In the genomic region with DNA sequence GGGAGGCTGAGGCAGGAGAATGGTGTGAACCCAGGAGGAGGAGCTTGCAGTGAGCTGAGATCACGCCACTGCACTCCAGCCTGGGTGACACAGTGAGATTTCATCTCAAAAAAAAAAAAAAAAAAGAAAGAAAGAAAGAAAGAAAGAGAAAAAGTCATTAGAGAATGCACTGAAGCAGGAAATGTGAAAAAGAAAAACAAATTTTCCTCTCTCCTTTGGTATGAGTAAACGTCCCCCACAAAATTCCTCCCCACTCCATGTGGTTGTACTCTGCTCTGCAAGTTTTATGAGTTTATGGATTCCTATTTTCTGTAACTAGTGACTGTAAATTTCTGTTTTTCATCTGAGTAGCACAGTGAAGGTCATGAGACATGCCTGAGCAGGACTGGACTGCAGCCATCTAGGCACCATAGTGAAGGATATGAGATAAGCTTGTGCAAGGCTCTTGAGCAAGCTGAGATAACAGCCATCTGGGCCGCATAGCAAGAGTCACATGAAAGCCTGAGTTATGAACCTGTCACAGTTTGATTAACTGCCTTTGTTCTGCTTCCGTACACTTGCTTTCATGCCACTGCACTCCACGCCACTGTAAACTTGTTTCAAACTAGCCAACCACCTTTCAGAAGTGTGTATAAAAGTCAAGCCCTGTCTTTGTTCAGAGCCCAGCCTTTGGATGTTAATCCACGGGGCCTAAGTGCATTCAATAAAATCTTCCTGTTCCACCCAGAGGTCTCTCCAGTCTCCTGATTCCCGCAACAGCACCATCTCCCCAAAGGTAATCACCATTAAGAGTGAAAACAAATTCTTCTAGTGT, we compare ENCODE assay signal across 1 cellular context.
TF ChIP-seq lines count a peak whose summit lies in the region.

No MANE protein-coding gene starts in this region.

TF ChIP-seq in HepG2, 621 proteins besides CTCF, POLR2A, EP300 and RAD21 (continued from another document and continues in another):
- TF ChIP-seq CEBPG (CRISPR knock-in tag; IDR thresholded peaks at IDR 0.05) (peak; percentile 53), ZNF615 (CRISPR knock-in tag; IDR thresholded peaks at IDR 0.05; ENCODE audit: borderline replicate concordance) (no peak), SALL1 (CRISPR knock-in tag; IDR thresholded peaks at IDR 0.05) (peak; percentile 39; the same call in 1 of the 2 replicates), SOX13 (IDR thresholded peaks at IDR 0.05) (peak; percentile 88), SOX13 (CRISPR knock-in tag; conservative IDR thresholded peaks at IDR 0.05 in 1 of 2, IDR thresholded peaks at IDR 0.05 in 1 of 2) (peak in 1 of 2 experiments; percentile 96; a peak in 2 of 4 replicates), GATAD2A (CRISPR knock-in tag; IDR thresholded peaks at IDR 0.05) (no peak), CREM (IDR thresholded peaks at IDR 0.05) (peak; percentile 33; the same call in 1 of the 2 replicates), CREM (CRISPR knock-in tag; IDR thresholded peaks at IDR 0.05) (no peak), MEIS2 (CRISPR knock-in tag; IDR thresholded peaks at IDR 0.05) (peak; percentile 92; the same call in 1 of the 2 replicates), ZNF614 (CRISPR knock-in tag; IDR thresholded peaks at IDR 0.05; ENCODE audit: borderline replicate concordance) (peak; percentile 33; the same call in 1 of the 2 replicates), ISX (CRISPR knock-in tag; conservative IDR thresholded peaks at IDR 0.05) (no peak), FOXA1 (IDR thresholded peaks at IDR 0.05) (no peak), FOXA1 (CRISPR knock-in tag; IDR thresholded peaks at IDR 0.05) (peak; percentile 54), RFX3 (CRISPR knock-in tag; IDR thresholded peaks at IDR 0.05) (no peak), SSRP1 (CRISPR knock-in tag; IDR thresholded peaks at IDR 0.05) (no peak), HOXA3 (CRISPR knock-in tag; IDR thresholded peaks at IDR 0.05) (0 out of 2 replicates have a peak, but pooled peaks have one; percentile 26), SAFB2 (CRISPR knock-in tag; IDR thresholded peaks at IDR 0.05; ENCODE audit: borderline replicate concordance, low read depth) (no peak), ZNF143 (CRISPR knock-in tag; IDR thresholded peaks at IDR 0.05) (no peak), HOXD1 (CRISPR knock-in tag; IDR thresholded peaks at IDR 0.05) (peak; percentile 99), SETDB1 (CRISPR knock-in tag; IDR thresholded peaks at IDR 0.05; ENCODE audit: borderline replicate concordance) (peak; percentile 98), MATR3 (CRISPR knock-in tag; IDR thresholded peaks at IDR 0.05) (no peak), ISL2 (CRISPR knock-in tag; IDR thresholded peaks at IDR 0.05) (peak; percentile 68; the same call in 1 of the 2 replicates), CBFB (CRISPR knock-in tag; IDR thresholded peaks at IDR 0.05) (no peak), CEBPB (IDR thresholded peaks at IDR 0.05; ENCODE audit: borderline replicate concordance, low read depth, low read length) (peak; percentile 63; the same call in 1 of the 2 replicates), ZNF563 (CRISPR knock-in tag; IDR thresholded peaks at IDR 0.05) (no peak), FOSL2 (CRISPR knock-in tag; IDR thresholded peaks at IDR 0.05) (peak; percentile 69), HOXA7 (CRISPR knock-in tag; IDR thresholded peaks at IDR 0.05) (no peak), ZNF12 (CRISPR knock-in tag; IDR thresholded peaks at IDR 0.05) (0 out of 2 replicates have a peak, but pooled peaks have one; percentile 28), ZNF547 (CRISPR knock-in tag; IDR thresholded peaks at IDR 0.05) (no peak), ARNT2 (CRISPR knock-in tag; IDR thresholded peaks at IDR 0.05; ENCODE audit: low read depth) (no peak), TCF7L2 (IDR thresholded peaks at IDR 0.05; ENCODE audit: low read depth, low read length) (peak; percentile 52; the same call in 1 of the 2 replicates)
- TF ChIP-seq, protein P1, sequence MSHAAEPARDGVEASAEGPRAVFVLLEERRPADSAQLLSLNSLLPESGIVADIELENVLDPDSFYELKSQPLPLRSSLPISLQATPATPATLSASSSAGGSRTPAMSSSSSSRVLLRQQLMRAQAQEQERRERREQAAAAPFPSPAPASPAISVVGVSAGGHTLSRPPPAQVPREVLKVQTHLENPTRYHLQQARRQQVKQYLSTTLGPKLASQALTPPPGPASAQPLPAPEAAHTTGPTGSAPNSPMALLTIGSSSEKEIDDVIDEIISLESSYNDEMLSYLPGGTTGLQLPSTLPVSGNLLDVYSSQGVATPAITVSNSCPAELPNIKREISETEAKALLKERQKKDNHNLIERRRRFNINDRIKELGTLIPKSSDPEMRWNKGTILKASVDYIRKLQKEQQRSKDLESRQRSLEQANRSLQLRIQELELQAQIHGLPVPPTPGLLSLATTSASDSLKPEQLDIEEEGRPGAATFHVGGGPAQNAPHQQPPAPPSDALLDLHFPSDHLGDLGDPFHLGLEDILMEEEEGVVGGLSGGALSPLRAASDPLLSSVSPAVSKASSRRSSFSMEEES (CRISPR knock-in tag; IDR thresholded peaks at IDR 0.05) = peak; percentile 86
- TF ChIP-seq, protein P2, sequence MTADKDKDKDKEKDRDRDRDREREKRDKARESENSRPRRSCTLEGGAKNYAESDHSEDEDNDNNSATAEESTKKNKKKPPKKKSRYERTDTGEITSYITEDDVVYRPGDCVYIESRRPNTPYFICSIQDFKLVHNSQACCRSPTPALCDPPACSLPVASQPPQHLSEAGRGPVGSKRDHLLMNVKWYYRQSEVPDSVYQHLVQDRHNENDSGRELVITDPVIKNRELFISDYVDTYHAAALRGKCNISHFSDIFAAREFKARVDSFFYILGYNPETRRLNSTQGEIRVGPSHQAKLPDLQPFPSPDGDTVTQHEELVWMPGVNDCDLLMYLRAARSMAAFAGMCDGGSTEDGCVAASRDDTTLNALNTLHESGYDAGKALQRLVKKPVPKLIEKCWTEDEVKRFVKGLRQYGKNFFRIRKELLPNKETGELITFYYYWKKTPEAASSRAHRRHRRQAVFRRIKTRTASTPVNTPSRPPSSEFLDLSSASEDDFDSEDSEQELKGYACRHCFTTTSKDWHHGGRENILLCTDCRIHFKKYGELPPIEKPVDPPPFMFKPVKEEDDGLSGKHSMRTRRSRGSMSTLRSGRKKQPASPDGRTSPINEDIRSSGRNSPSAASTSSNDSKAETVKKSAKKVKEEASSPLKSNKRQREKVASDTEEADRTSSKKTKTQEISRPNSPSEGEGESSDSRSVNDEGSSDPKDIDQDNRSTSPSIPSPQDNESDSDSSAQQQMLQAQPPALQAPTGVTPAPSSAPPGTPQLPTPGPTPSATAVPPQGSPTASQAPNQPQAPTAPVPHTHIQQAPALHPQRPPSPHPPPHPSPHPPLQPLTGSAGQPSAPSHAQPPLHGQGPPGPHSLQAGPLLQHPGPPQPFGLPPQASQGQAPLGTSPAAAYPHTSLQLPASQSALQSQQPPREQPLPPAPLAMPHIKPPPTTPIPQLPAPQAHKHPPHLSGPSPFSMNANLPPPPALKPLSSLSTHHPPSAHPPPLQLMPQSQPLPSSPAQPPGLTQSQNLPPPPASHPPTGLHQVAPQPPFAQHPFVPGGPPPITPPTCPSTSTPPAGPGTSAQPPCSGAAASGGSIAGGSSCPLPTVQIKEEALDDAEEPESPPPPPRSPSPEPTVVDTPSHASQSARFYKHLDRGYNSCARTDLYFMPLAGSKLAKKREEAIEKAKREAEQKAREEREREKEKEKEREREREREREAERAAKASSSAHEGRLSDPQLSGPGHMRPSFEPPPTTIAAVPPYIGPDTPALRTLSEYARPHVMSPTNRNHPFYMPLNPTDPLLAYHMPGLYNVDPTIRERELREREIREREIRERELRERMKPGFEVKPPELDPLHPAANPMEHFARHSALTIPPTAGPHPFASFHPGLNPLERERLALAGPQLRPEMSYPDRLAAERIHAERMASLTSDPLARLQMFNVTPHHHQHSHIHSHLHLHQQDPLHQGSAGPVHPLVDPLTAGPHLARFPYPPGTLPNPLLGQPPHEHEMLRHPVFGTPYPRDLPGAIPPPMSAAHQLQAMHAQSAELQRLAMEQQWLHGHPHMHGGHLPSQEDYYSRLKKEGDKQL (CRISPR knock-in tag; IDR thresholded peaks at IDR 0.05; ENCODE audit: low read depth) = no peak
- TF ChIP-seq, protein P3, sequence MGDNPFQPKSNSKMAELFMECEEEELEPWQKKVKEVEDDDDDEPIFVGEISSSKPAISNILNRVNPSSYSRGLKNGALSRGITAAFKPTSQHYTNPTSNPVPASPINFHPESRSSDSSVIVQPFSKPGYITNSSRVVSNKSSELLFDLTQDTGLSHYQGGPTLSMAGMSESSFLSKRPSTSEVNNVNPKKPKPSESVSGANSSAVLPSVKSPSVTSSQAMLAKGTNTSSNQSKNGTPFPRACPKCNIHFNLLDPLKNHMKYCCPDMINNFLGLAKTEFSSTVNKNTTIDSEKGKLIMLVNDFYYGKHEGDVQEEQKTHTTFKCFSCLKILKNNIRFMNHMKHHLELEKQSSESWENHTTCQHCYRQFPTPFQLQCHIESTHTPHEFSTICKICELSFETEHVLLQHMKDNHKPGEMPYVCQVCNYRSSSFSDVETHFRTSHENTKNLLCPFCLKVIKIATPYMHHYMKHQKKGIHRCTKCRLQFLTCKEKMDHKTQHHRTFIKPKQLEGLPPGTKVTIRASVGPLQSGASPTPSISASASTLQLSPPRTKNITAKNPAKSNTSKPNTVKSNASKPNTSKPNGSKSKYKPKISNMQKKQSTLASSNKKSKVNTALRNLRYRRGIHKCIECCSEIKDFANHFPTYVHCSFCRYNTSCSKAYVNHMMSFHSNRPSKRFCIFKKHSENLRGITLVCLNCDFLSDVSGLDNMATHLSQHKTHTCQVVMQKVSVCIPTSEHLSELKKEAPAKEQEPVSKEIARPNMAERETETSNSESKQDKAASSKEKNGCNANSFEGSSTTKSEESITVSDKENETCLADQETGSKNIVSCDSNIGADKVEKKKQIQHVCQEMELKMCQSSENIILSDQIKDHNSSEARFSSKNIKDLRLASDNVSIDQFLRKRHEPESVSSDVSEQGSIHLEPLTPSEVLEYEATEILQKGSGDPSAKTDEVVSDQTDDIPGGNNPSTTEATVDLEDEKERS (CRISPR knock-in tag; IDR thresholded peaks at IDR 0.05) = peak; percentile 67; the same call in 1 of the 2 replicates
- TF ChIP-seq, protein P4, sequence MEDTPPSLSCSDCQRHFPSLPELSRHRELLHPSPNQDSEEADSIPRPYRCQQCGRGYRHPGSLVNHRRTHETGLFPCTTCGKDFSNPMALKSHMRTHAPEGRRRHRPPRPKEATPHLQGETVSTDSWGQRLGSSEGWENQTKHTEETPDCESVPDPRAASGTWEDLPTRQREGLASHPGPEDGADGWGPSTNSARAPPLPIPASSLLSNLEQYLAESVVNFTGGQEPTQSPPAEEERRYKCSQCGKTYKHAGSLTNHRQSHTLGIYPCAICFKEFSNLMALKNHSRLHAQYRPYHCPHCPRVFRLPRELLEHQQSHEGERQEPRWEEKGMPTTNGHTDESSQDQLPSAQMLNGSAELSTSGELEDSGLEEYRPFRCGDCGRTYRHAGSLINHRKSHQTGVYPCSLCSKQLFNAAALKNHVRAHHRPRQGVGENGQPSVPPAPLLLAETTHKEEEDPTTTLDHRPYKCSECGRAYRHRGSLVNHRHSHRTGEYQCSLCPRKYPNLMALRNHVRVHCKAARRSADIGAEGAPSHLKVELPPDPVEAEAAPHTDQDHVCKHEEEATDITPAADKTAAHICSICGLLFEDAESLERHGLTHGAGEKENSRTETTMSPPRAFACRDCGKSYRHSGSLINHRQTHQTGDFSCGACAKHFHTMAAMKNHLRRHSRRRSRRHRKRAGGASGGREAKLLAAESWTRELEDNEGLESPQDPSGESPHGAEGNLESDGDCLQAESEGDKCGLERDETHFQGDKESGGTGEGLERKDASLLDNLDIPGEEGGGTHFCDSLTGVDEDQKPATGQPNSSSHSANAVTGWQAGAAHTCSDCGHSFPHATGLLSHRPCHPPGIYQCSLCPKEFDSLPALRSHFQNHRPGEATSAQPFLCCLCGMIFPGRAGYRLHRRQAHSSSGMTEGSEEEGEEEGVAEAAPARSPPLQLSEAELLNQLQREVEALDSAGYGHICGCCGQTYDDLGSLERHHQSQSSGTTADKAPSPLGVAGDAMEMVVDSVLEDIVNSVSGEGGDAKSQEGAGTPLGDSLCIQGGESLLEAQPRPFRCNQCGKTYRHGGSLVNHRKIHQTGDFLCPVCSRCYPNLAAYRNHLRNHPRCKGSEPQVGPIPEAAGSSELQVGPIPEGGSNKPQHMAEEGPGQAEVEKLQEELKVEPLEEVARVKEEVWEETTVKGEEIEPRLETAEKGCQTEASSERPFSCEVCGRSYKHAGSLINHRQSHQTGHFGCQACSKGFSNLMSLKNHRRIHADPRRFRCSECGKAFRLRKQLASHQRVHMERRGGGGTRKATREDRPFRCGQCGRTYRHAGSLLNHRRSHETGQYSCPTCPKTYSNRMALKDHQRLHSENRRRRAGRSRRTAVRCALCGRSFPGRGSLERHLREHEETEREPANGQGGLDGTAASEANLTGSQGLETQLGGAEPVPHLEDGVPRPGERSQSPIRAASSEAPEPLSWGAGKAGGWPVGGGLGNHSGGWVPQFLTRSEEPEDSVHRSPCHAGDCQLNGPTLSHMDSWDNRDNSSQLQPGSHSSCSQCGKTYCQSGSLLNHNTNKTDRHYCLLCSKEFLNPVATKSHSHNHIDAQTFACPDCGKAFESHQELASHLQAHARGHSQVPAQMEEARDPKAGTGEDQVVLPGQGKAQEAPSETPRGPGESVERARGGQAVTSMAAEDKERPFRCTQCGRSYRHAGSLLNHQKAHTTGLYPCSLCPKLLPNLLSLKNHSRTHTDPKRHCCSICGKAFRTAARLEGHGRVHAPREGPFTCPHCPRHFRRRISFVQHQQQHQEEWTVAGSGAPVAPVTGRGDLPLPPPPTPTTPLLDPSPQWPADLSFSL (CRISPR knock-in tag; IDR thresholded peaks at IDR 0.05) = no peak
- TF ChIP-seq, protein P5, sequence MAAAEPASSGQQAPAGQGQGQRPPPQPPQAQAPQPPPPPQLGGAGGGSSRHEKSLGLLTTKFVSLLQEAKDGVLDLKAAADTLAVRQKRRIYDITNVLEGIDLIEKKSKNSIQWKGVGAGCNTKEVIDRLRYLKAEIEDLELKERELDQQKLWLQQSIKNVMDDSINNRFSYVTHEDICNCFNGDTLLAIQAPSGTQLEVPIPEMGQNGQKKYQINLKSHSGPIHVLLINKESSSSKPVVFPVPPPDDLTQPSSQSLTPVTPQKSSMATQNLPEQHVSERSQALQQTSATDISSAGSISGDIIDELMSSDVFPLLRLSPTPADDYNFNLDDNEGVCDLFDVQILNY (CRISPR knock-in tag; conservative IDR thresholded peaks at IDR 0.05) = no peak
- TF ChIP-seq, protein P6, sequence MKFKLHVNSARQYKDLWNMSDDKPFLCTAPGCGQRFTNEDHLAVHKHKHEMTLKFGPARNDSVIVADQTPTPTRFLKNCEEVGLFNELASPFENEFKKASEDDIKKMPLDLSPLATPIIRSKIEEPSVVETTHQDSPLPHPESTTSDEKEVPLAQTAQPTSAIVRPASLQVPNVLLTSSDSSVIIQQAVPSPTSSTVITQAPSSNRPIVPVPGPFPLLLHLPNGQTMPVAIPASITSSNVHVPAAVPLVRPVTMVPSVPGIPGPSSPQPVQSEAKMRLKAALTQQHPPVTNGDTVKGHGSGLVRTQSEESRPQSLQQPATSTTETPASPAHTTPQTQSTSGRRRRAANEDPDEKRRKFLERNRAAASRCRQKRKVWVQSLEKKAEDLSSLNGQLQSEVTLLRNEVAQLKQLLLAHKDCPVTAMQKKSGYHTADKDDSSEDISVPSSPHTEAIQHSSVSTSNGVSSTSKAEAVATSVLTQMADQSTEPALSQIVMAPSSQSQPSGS (CRISPR knock-in tag; IDR thresholded peaks at IDR 0.05) = peak; percentile 56; the same call in 1 of the 2 replicates
- TF ChIP-seq, protein P7, sequence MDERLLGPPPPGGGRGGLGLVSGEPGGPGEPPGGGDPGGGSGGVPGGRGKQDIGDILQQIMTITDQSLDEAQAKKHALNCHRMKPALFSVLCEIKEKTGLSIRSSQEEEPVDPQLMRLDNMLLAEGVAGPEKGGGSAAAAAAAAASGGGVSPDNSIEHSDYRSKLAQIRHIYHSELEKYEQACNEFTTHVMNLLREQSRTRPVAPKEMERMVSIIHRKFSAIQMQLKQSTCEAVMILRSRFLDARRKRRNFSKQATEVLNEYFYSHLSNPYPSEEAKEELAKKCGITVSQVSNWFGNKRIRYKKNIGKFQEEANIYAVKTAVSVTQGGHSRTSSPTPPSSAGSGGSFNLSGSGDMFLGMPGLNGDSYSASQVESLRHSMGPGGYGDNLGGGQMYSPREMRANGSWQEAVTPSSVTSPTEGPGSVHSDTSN (CRISPR knock-in tag; IDR thresholded peaks at IDR 0.05) = peak; percentile 56; the same call in 1 of the 2 replicates
